Comparison of ENCODE assay signal across 19 cellular contexts in genomic region chr6:83948851-83949250, GRCh38.
DNase-seq lines count a peak whose midpoint lies in the region; ATAC-seq and TF ChIP-seq lines count a peak whose summit lies in the region.
"Had no signal": no experiment of that assay in that cellular context is flagged by ENCODE, and none has a peak within 500 bp of the region (broad histone marks: within the 10 kb centered on the region; RNA-seq: fewer than 3 reads in every experiment).

No MANE protein-coding gene starts in this region.

- no peak overlapping the region for H3K27ac ChIP-seq in heart right ventricle

- no peaks in the 10 kb centered on the region for H3K4me1 ChIP-seq in heart right ventricle
- H3K4me1 ChIP-seq: BE2C had no signal

- 64 to 65% methylated on average over 2 of the region's 2 CpGs for WGBS in heart right ventricle, 2 donors

- DNase-seq in Right ventricle myocardium inferior (ENCODE audit: missing footprints) (no peak), heart right ventricle (no peak), fibroblast of villous mesenchyme (ENCODE audit: low read depth) (peak; percentile 32), renal cortical epithelial cell (ENCODE audit: low read depth) (peak; percentile 12), SKM-1 treated with dmso at 0.1 percent for 144 hours (lab: John Stamatoyannopoulos, UW; ENCODE audit: unreplicated experiment) (no peak), NCI-H524 treated with DMSO at 0.1 percent for 48 hours (lab: John Stamatoyannopoulos, UW) (no peak)
- DNase-seq: ACHN; BE2C; C1 segment of cervical spinal cord; CD4-positive, CD25-positive, alpha-beta regulatory T cell; CD8-positive, alpha-beta memory T cell; COR-L47; DMS 273 treated with DMSO at 0.1 percent for 48 hours; DMS53; DND-41; EL; HCEC 1CT had no signal

- TF ChIP-seq CTCF in heart right ventricle (IDR thresholded peaks at IDR 0.05) (no peak), fibroblast of villous mesenchyme (IDR thresholded peaks at IDR 0.05; ENCODE audit: insufficient read depth, low read depth, low read length) (no peak)

- H3K36me3 ChIP-seq in heart right ventricle: peaks cover 0 to 13% (median 0%) of the 10 kb centered on the region in 9 donors
- H3K36me3 ChIP-seq: BE2C had no signal

- peaks cover 0 to 32% (median 5%) of the 10 kb centered on the region in 11 donors for H3K9me3 ChIP-seq in heart right ventricle
- H3K9me3 ChIP-seq: BE2C had no signal

- no peaks in the 10 kb centered on the region for H3K27me3 ChIP-seq in heart right ventricle
- H3K27me3 ChIP-seq: BE2C had no signal

- intact Hi-C loops in Right ventricle myocardium inferior (cut with DNase I): no loop called here
- intact Hi-C loops in heart right ventricle (cut with DNase I): no loop called here

- H3K4me3 ChIP-seq in heart right ventricle: no peak overlapping the region
- no peak overlapping the region for H3K4me3 ChIP-seq in fibroblast of villous mesenchyme (ENCODE audit: low read depth, low read length)
- H3K4me3 ChIP-seq: GM23338 had no signal

- peak; percentile 48 for ATAC-seq in Right ventricle myocardium inferior
- ATAC-seq in heart right ventricle: no peak
- no peak for ATAC-seq in GM19351 (IDR thresholded peaks at IDR 0.05; ENCODE audit: unreplicated experiment)
- ATAC-seq: GM23338 had no signal

Comparison
In these comparisons a context has a peak if more than half of its experiments do, and no peak if none do; other contexts are left out.
1. DNase-seq: peak in fibroblast of villous mesenchyme (single experiment) and renal cortical epithelial cell (single experiment); none in Right ventricle myocardium inferior (single experiment), heart right ventricle (0 of 2), SKM-1 treated with dmso at 0.1 percent for 144 hours (single experiment) and NCI-H524 treated with DMSO at 0.1 percent for 48 hours (single experiment).